ENCODE assay signal across 35 cellular contexts in genomic region chr13:79825959-79826358, GRCh38.
"Had no signal": no experiment of that assay in that cellular context is flagged by ENCODE, and none has a peak within 500 bp of the region (broad histone marks: within the 10 kb centered on the region; RNA-seq: fewer than 3 reads in every experiment).

No MANE protein-coding gene starts in this region.

- H3K27ac Mint-ChIP-seq: activated B cell treated with CpG ODN at 0.5 μM for 24 hours; activated CD4-positive, alpha-beta memory T cell treated with anti-CD3 and anti-CD28 coated beads, Interleukin-2, amount 10 ng/mL, durations not matched to agents 7 days and 5 days; activated CD4-positive, alpha-beta T cell treated with anti-CD3 and anti-CD28 coated beads, Interleukin-2, amount 10 ng/mL, durations not matched to agents 24 days and 14 days; activated CD8-positive, alpha-beta memory T cell treated with anti-CD3 and anti-CD28 coated beads, Interleukin-2, amount 10 ng/mL, durations not matched to agents 7 days and 5 days; activated CD8-positive, alpha-beta T cell treated with anti-CD3 and anti-CD28 coated beads, Interleukin-2, amount 10 ng/mL, durations not matched to agents 7 days and 5 days; activated naive CD4-positive, alpha-beta T cell treated with anti-CD3 and anti-CD28 coated beads, Interleukin-2, amount 10 ng/mL, durations not matched to agents 7 days and 5 days; activated naive CD4-positive, alpha-beta T cell treated with anti-CD3 and anti-CD28 coated beads, Interleukin-2, amount 50 U/mL, for 24 hours; activated naive CD8-positive, alpha-beta T cell; activated naive CD8-positive, alpha-beta T cell treated with anti-CD3 and anti-CD28 coated beads, Interleukin-2, amount 10 ng/mL, durations not matched to agents 7 days and 5 days; activated naive CD8-positive, alpha-beta T cell treated with anti-CD3 and anti-CD28 coated beads, Interleukin-2, amount 50 U/mL, for 24 hours; activated T-cell treated with anti-CD3 and anti-CD28 coated beads, Interleukin-2, amount 50 U/mL, for 24 hours; activated T-helper 2 cell treated with anti-CD3 and anti-CD28 coated beads, Interferon-gamma antibody, Interleukin-2, Interleukin-4, amounts not matched to agents 10 μg/mL and 5 μg/mL and 100 μg/mL, durations not matched to agents 14 hours and 24 hours and 36 hours; T-helper 1 cell treated with Interleukin-12 subunit alpha and Interleukin-12 subunit beta and Interleukin-4 antibody, amounts not matched to agents 30 μg/mL and 1 μg/mL, for 36 hours; T-helper 2 cell treated with Interferon-gamma antibody and Interleukin-4, amounts not matched to agents 5 μg/mL and 100 μg/mL, for 36 hours had no signal

- H3K4me1 Mint-ChIP-seq: activated B cell treated with CpG ODN at 0.5 μM for 24 hours; activated CD4-positive, alpha-beta memory T cell treated with anti-CD3 and anti-CD28 coated beads, Interleukin-2, amount 10 ng/mL, durations not matched to agents 7 days and 5 days; activated CD4-positive, alpha-beta T cell treated with anti-CD3 and anti-CD28 coated beads, Interleukin-2, amount 10 ng/mL, durations not matched to agents 24 days and 14 days; activated CD8-positive, alpha-beta memory T cell treated with anti-CD3 and anti-CD28 coated beads, Interleukin-2, amount 10 ng/mL, durations not matched to agents 7 days and 5 days; activated naive CD4-positive, alpha-beta T cell treated with anti-CD3 and anti-CD28 coated beads, Interleukin-2, amount 10 ng/mL, durations not matched to agents 7 days and 5 days; activated naive CD4-positive, alpha-beta T cell treated with anti-CD3 and anti-CD28 coated beads, Interleukin-2, amount 50 U/mL, for 24 hours; activated naive CD8-positive, alpha-beta T cell treated with anti-CD3 and anti-CD28 coated beads, Interleukin-2, amount 10 ng/mL, durations not matched to agents 7 days and 5 days; activated naive CD8-positive, alpha-beta T cell treated with anti-CD3 and anti-CD28 coated beads, Interleukin-2, amount 50 U/mL, for 24 hours; brain; central memory CD8-positive, alpha-beta T cell had no signal

- H3K4me3 Mint-ChIP-seq: activated B cell treated with CpG ODN at 0.5 μM for 24 hours; activated CD4-positive, alpha-beta memory T cell treated with anti-CD3 and anti-CD28 coated beads, Interleukin-2, amount 10 ng/mL, durations not matched to agents 7 days and 5 days; activated CD4-positive, alpha-beta T cell treated with anti-CD3 and anti-CD28 coated beads, Interleukin-2, amount 10 ng/mL, durations not matched to agents 24 days and 14 days; activated CD8-positive, alpha-beta memory T cell treated with anti-CD3 and anti-CD28 coated beads, Interleukin-2, amount 10 ng/mL, durations not matched to agents 7 days and 5 days; activated CD8-positive, alpha-beta T cell treated with anti-CD3 and anti-CD28 coated beads, Interleukin-2, amount 10 ng/mL, durations not matched to agents 7 days and 5 days; activated naive CD4-positive, alpha-beta T cell treated with anti-CD3 and anti-CD28 coated beads, Interleukin-2, amount 10 ng/mL, durations not matched to agents 7 days and 5 days; activated naive CD4-positive, alpha-beta T cell treated with anti-CD3 and anti-CD28 coated beads, Interleukin-2, amount 50 U/mL, for 24 hours; activated naive CD8-positive, alpha-beta T cell; activated naive CD8-positive, alpha-beta T cell treated with anti-CD3 and anti-CD28 coated beads, Interleukin-2, amount 10 ng/mL, durations not matched to agents 7 days and 5 days; activated naive CD8-positive, alpha-beta T cell treated with anti-CD3 and anti-CD28 coated beads, Interleukin-2, amount 50 U/mL, for 24 hours; activated T-cell treated with anti-CD3 and anti-CD28 coated beads, Interleukin-2, amount 50 U/mL, for 24 hours; brain; central memory CD8-positive, alpha-beta T cell; T-helper 1 cell treated with Interleukin-12 subunit alpha and Interleukin-12 subunit beta and Interleukin-4 antibody, amounts not matched to agents 30 μg/mL and 1 μg/mL, for 36 hours; T-helper 2 cell treated with Interferon-gamma antibody and Interleukin-4, amounts not matched to agents 5 μg/mL and 100 μg/mL, for 36 hours had no signal

- H3K27ac ChIP-seq: ascending aorta, cardiac muscle cell, VCaP had no signal

- H3K27me3 Mint-ChIP-seq: activated B cell treated with CpG ODN at 0.5 μM for 24 hours; activated CD4-positive, alpha-beta memory T cell treated with anti-CD3 and anti-CD28 coated beads, Interleukin-2, amount 10 ng/mL, durations not matched to agents 7 days and 5 days; activated CD4-positive, alpha-beta T cell treated with anti-CD3 and anti-CD28 coated beads, Interleukin-2, amount 10 ng/mL, durations not matched to agents 24 days and 14 days; activated CD8-positive, alpha-beta memory T cell treated with anti-CD3 and anti-CD28 coated beads, Interleukin-2, amount 10 ng/mL, durations not matched to agents 7 days and 5 days; activated naive CD4-positive, alpha-beta T cell treated with anti-CD3 and anti-CD28 coated beads, Interleukin-2, amount 10 ng/mL, durations not matched to agents 7 days and 5 days; activated naive CD8-positive, alpha-beta T cell treated with anti-CD3 and anti-CD28 coated beads, Interleukin-2, amount 10 ng/mL, durations not matched to agents 7 days and 5 days; activated T-cell treated with anti-CD3 and anti-CD28 coated beads, Interleukin-2, amount 50 U/mL, for 24 hours; brain; central memory CD8-positive, alpha-beta T cell had no signal

- H3K36me3 ChIP-seq: ascending aorta, cardiac muscle cell had no signal

- H3K4me1 ChIP-seq: ascending aorta had no signal

- DNase-seq: activated B cell treated with CpG ODN at 0.5 μM for 24 hours; activated CD4-positive, alpha-beta memory T cell treated with anti-CD3 and anti-CD28 coated beads, Interleukin-2, amount 10 ng/mL, durations not matched to agents 7 days and 5 days; activated CD4-positive, alpha-beta T cell treated with anti-CD3 and anti-CD28 coated beads for 4 hours; activated CD4-positive, alpha-beta T cell treated with anti-CD3 and anti-CD28 coated beads, Interleukin-2, amount 10 ng/mL, durations not matched to agents 24 days and 14 days; activated CD4-positive, alpha-beta T cell treated with anti-CD3 and anti-CD28 coated beads, Interleukin-2, amount 50 U/mL, for 48 hours; activated CD4-positive, CD25-positive, alpha-beta regulatory T cell treated with anti-CD3 and anti-CD28 coated beads, Interleukin-2, amount 50 U/mL, for 72 hours; activated CD8-positive, alpha-beta memory T cell treated with anti-CD3 and anti-CD28 coated beads for 24 hours; activated CD8-positive, alpha-beta memory T cell treated with anti-CD3 and anti-CD28 coated beads, Interleukin-2, amount 10 ng/mL, durations not matched to agents 7 days and 5 days; activated CD8-positive, alpha-beta memory T cell treated with anti-CD3 and anti-CD28 coated beads, Interleukin-2, amount 50 U/mL, for 48 hours; activated CD8-positive, alpha-beta T cell treated with anti-CD3 and anti-CD28 coated beads, Interleukin-2, amount 10 ng/mL, durations not matched to agents 7 days and 5 days; activated effector memory CD4-positive, alpha-beta T cell treated with Interleukin-2 at 50 U/mL for 16 hours; activated gamma-delta T cell; activated naive CD4-positive, alpha-beta T cell treated with anti-CD3 and anti-CD28 coated beads, Interleukin-2, amount 10 ng/mL, durations not matched to agents 7 days and 5 days; activated naive CD4-positive, alpha-beta T cell treated with Interleukin-2 at 50 U/mL for 16 hours; activated naive CD8-positive, alpha-beta T cell treated with anti-CD3 and anti-CD28 coated beads, Interleukin-2, amount 10 ng/mL, durations not matched to agents 7 days and 5 days; activated naive CD8-positive, alpha-beta T cell treated with anti-CD3 and anti-CD28 coated beads, Interleukin-2, amount 50 U/mL, for 24 hours; activated T-cell treated with anti-CD3 and anti-CD28 coated beads, Interleukin-2, amount 50 U/mL, for 24 hours; activated T-cell treated with anti-CD3 and anti-CD28 coated beads, Interleukin-2, amount 50 U/mL, for 48 hours; amygdala; anterior cingulate cortex; caudate nucleus; cerebellar nuclear complex; T-helper 1 cell; T-helper 2 cell; T-helper 9 cell had no signal

- H3K9me3 ChIP-seq: ascending aorta had no signal

- H3K4me3 ChIP-seq: ascending aorta, cardiac muscle cell had no signal

- H3K36me3 Mint-ChIP-seq: activated CD8-positive, alpha-beta memory T cell treated with anti-CD3 and anti-CD28 coated beads, Interleukin-2, amount 10 ng/mL, durations not matched to agents 7 days and 5 days; activated naive CD4-positive, alpha-beta T cell treated with anti-CD3 and anti-CD28 coated beads, Interleukin-2, amount 10 ng/mL, durations not matched to agents 7 days and 5 days; activated naive CD4-positive, alpha-beta T cell treated with anti-CD3 and anti-CD28 coated beads, Interleukin-2, amount 50 U/mL, for 24 hours; activated naive CD8-positive, alpha-beta T cell; activated naive CD8-positive, alpha-beta T cell treated with anti-CD3 and anti-CD28 coated beads, Interleukin-2, amount 10 ng/mL, durations not matched to agents 7 days and 5 days; brain had no signal

- H3K9me3 Mint-ChIP-seq: activated B cell treated with CpG ODN at 0.5 μM for 24 hours; activated naive CD4-positive, alpha-beta T cell treated with anti-CD3 and anti-CD28 coated beads, Interleukin-2, amount 50 U/mL, for 24 hours; activated naive CD8-positive, alpha-beta T cell treated with anti-CD3 and anti-CD28 coated beads, Interleukin-2, amount 50 U/mL, for 24 hours; activated T-helper 2 cell treated with anti-CD3 and anti-CD28 coated beads, Interferon-gamma antibody, Interleukin-2, Interleukin-4, amounts not matched to agents 10 μg/mL and 5 μg/mL and 100 μg/mL, durations not matched to agents 14 hours and 24 hours and 36 hours; central memory CD8-positive, alpha-beta T cell; T-helper 2 cell treated with Interferon-gamma antibody and Interleukin-4, amounts not matched to agents 5 μg/mL and 100 μg/mL, for 36 hours had no signal

- ATAC-seq: activated CD8-positive, alpha-beta memory T cell treated with anti-CD3 and anti-CD28 coated beads, Interleukin-2, amount 10 ng/mL, durations not matched to agents 7 days and 5 days; activated CD8-positive, alpha-beta T cell treated with anti-CD3 and anti-CD28 coated beads, Interleukin-2, amount 10 ng/mL, durations not matched to agents 7 days and 5 days; activated naive CD8-positive, alpha-beta T cell treated with anti-CD3 and anti-CD28 coated beads, Interleukin-2, amount 50 U/mL, for 24 hours had no signal

- H3K27me3 ChIP-seq: ascending aorta, cardiac muscle cell had no signal
